ENCODE assay signal across 23 cellular contexts in genomic region chr22:44691796-44692661, GRCh38. TPM values are rescaled to one million over a fixed set of nuclear protein-coding genes. Genes with fewer than 3 reads are reported as not detected.
DNase-seq lines count a peak whose midpoint lies in the region; ATAC-seq, FAIRE-seq and TF ChIP-seq lines count a peak whose summit lies in the region.
"Had no signal": no experiment of that assay in that cellular context is flagged by ENCODE, and none has a peak within 500 bp of the region (broad histone marks: within the 10 kb centered on the region; RNA-seq: fewer than 3 reads in every experiment).

No MANE protein-coding gene starts in this region.

- H4K20me1 ChIP-seq in osteoblast (ENCODE audit: insufficient read depth, low read length), result no peaks in the 10 kb centered on the region

- peaks cover 1% of the 10 kb centered on the region for H3K36me3 Mint-ChIP-seq in activated T-cell treated with anti-CD3 and anti-CD28 coated beads, Interleukin-2, amount 50 U/mL, for 4 hours (ENCODE audit: insufficient read depth)
- H3K36me3 Mint-ChIP-seq: activated naive CD8-positive, alpha-beta T cell treated with anti-CD3 and anti-CD28 coated beads for 36 hours; CD14-positive monocyte had no signal

- DNase-seq in NCI-H2029 (lab: John Stamatoyannopoulos, UW), result peak; percentile 40
- DNase-seq in NCI-H2029 treated with DMSO at 0.1 percent for 48 hours (lab: John Stamatoyannopoulos, UW), result no peak
- DNase-seq in osteoblast (ENCODE audit: insufficient read length, low spot score, missing footprints), result peak; percentile 34
- no peak for DNase-seq in SW 1271 (lab: John Stamatoyannopoulos, UW)
- no peak for DNase-seq in frontal cortex (ENCODE audit: low spot score in 2 of 2)
- no peak for DNase-seq in activated T-cell treated with anti-CD3 and anti-CD28 coated beads, Interleukin-2, amount 50 U/mL, for 4 hours
- DNase-seq: 8988T; activated naive CD8-positive, alpha-beta T cell treated with anti-CD3 and anti-CD28 coated beads for 36 hours; activated T-cell treated with anti-CD3 and anti-CD28 coated beads, Interleukin-2, amount 50 U/mL, for 72 hours; erythroblast; glutamatergic neuron; immature natural killer cell; Karpas-422; NCI-H1436; NCI-H524; occipital lobe; stimulated activated CD4-positive, alpha-beta T cell treated with anti-CD3 and anti-CD28 coated beads, Interleukin-4, amount 100 ng/mL, for 24 hours; stimulated activated CD8-positive, alpha-beta memory T cell treated with anti-CD3 and anti-CD28 coated beads, Interleukin-4, amount 100 ng/mL, for 48 hours had no signal

- no peaks in the 10 kb centered on the region for H3K27me3 ChIP-seq in osteoblast (ENCODE audit: insufficient read depth, low read length)

- no peak overlapping the region for H3K4me3 Mint-ChIP-seq in activated T-cell treated with anti-CD3 and anti-CD28 coated beads, Interleukin-2, amount 50 U/mL, for 4 hours
- H3K4me3 Mint-ChIP-seq: activated naive CD8-positive, alpha-beta T cell treated with anti-CD3 and anti-CD28 coated beads for 36 hours; activated T-cell treated with anti-CD3 and anti-CD28 coated beads, Interleukin-2, amount 50 U/mL, for 72 hours; CD14-positive monocyte; immature natural killer cell had no signal

- H3K9me3 ChIP-seq in HEK293 (ENCODE audit: control insufficient read depth, insufficient read depth, low read depth, low read length) (no peaks in the 10 kb centered on the region), osteoblast (ENCODE audit: low read depth, low read length) (no peaks in the 10 kb centered on the region)

- POLR2A ChIA-PET in HEK293 (lab: Yijun Ruan, JAX), result no interaction called here

- no peaks in the 10 kb centered on the region for H3K9me3 Mint-ChIP-seq in activated T-cell treated with anti-CD3 and anti-CD28 coated beads, Interleukin-2, amount 50 U/mL, for 4 hours
- H3K9me3 Mint-ChIP-seq: activated naive CD8-positive, alpha-beta T cell treated with anti-CD3 and anti-CD28 coated beads for 36 hours; activated T-cell treated with anti-CD3 and anti-CD28 coated beads, Interleukin-2, amount 50 U/mL, for 72 hours; immature natural killer cell had no signal

- no peaks in the 10 kb centered on the region for H3K36me3 ChIP-seq in HEK293 (ENCODE audit: control insufficient read depth in 2 of 2, insufficient read depth in 1 of 2, low read length in 2 of 2)
- H3K36me3 ChIP-seq in osteoblast (ENCODE audit: insufficient read depth, low read length), result no peaks in the 10 kb centered on the region

- H3K27ac ChIP-seq in HEK293 (ENCODE audit: extremely low read depth, low read depth, low read length) (no peak overlapping the region), osteoblast (ENCODE audit: low read depth, low read length) (no peak overlapping the region)
- H3K27ac ChIP-seq: HL-60 had no signal

- peaks cover under 1% of the 10 kb centered on the region for H3K4me1 Mint-ChIP-seq in activated T-cell treated with anti-CD3 and anti-CD28 coated beads, Interleukin-2, amount 50 U/mL, for 4 hours (ENCODE audit: low read depth)
- H3K4me1 Mint-ChIP-seq: CD14-positive monocyte had no signal

- FAIRE-seq in frontal cortex (lab: Jason Lieb, UNC), result no peak
- FAIRE-seq: TTC549 had no signal

- no peak overlapping the region for H2AFZ ChIP-seq in osteoblast (ENCODE audit: low read length)

- no peaks in the 10 kb centered on the region for H3K4me1 ChIP-seq in HEK293 (ENCODE audit: control insufficient read depth, insufficient read depth, low read length)
- H3K4me1 ChIP-seq in osteoblast (ENCODE audit: insufficient read depth, low read length), result no peaks in the 10 kb centered on the region

- H3K79me2 ChIP-seq in osteoblast (ENCODE audit: insufficient read depth, low read length), result no peaks in the 10 kb centered on the region

- no peak overlapping the region for H3K4me3 ChIP-seq in HEK293 (ENCODE audit: low read depth, low read length)
- no peak overlapping the region for H3K4me3 ChIP-seq in osteoblast (ENCODE audit: insufficient read depth, low read length)

- peak; percentile 77 for ATAC-seq in esophagus mucosa
- no peak for ATAC-seq in activated T-cell treated with anti-CD3 and anti-CD28 coated beads, Interleukin-2, amount 50 U/mL, for 4 hours
- ATAC-seq: activated T-cell treated with anti-CD3 and anti-CD28 coated beads, Interleukin-2, amount 50 U/mL, for 72 hours had no signal

- TF ChIP-seq CTCF in HEK293 (tag by site-specific recombination; IDR thresholded peaks at IDR 0.05) (no peak), osteoblast (IDR thresholded peaks at IDR 0.05; ENCODE audit: extremely low read depth, low read depth, low read length) (no peak)

- no peak overlapping the region for H3K4me2 ChIP-seq in osteoblast (ENCODE audit: insufficient read depth, low read length)

- CTCF ChIA-PET in HEK293 (lab: Yijun Ruan, JAX), result interaction anchor here (0.5 to 5.5 kb wide), 2 partner anchors 43 to 747 kb away, joined by 3 to 26 read pairs; no protein-coding TSS in a partner anchor

- no peaks in the 10 kb centered on the region for H3K27me3 Mint-ChIP-seq in activated T-cell treated with anti-CD3 and anti-CD28 coated beads, Interleukin-2, amount 50 U/mL, for 4 hours (ENCODE audit: low read depth)
- H3K27me3 Mint-ChIP-seq: activated naive CD8-positive, alpha-beta T cell treated with anti-CD3 and anti-CD28 coated beads for 36 hours had no signal

TF ChIP-seq in HEK293, 187 proteins besides CTCF, POLR2A, EP300 and RAD21:
- TF ChIP-seq SP7 (tag by site-specific recombination; IDR thresholded peaks at IDR 0.05) (no peak), ZFHX2 (tag by site-specific recombination; conservative IDR thresholded peaks at IDR 0.05) (peak; percentile 88), ZIC2 (tag by site-specific recombination; IDR thresholded peaks at IDR 0.05) (0 out of 2 replicates have a peak, but pooled peaks have one; percentile 41), EGR2 (tag by site-specific recombination; IDR thresholded peaks at IDR 0.05; ENCODE audit: low read depth) (peak; percentile 83), SP3 (tag by site-specific recombination; IDR thresholded peaks at IDR 0.05) (peak; percentile 50)
TF ChIP-seq in HEK293: peak in this region for 4.

RNA-seq across cellular contexts. Expression of gene PRR5, which starts 10.0 kb away (rescaled TPM):
- total RNA-seq in esophagus mucosa, result 11.1 TPM
- total RNA-seq in osteoblast, result 13.0 and 14.8 TPM in 2 replicates
- total RNA-seq in frontal cortex, result 10.6 TPM
- total RNA-seq in activated T-cell treated with anti-CD3 and anti-CD28 coated beads, Interleukin-2, amount 50 U/mL, for 4 hours, result 10 to 100 TPM; 30.4 to 41.1 (median 33.0) TPM

Comparison
In these comparisons a context has a peak if more than half of its experiments do, and no peak if none do; other contexts are left out.
1. DNase-seq: peak in NCI-H2029 (single experiment) and osteoblast (single experiment); none in NCI-H2029 treated with DMSO at 0.1 percent for 48 hours (single experiment), SW 1271 (0 of 2), frontal cortex (0 of 2) and activated T-cell treated with anti-CD3 and anti-CD28 coated beads, Interleukin-2, amount 50 U/mL, for 4 hours (single experiment).